14 cellular contexts compared by ENCODE assay signal in genomic region chr12:113325938-113326337, GRCh38. TPM values are rescaled to one million over a fixed set of nuclear protein-coding genes. Genes with fewer than 3 reads are reported as not detected.
DNase-seq lines count a peak whose midpoint lies in the region; ATAC-seq, FAIRE-seq and TF ChIP-seq lines count a peak whose summit lies in the region.
"Had no signal": no experiment of that assay in that cellular context is flagged by ENCODE, and none has a peak within 500 bp of the region (broad histone marks: within the 10 kb centered on the region; RNA-seq: fewer than 3 reads in every experiment).

No MANE protein-coding gene starts in this region.

- H3K27me3 ChIP-seq in vagina, result no peaks in the 10 kb centered on the region
- H3K27me3 ChIP-seq: thyroid gland had no signal

- no peak for DNase-seq in Right ventricle myocardium inferior (ENCODE audit: missing footprints)
- DNase-seq in cardiac septum (ENCODE audit: low spot score), result no peak
- peak; percentile 51 for DNase-seq in left lobe of liver (ENCODE audit: low spot score)
- DNase-seq in vagina (ENCODE audit: extremely low spot score in 2 of 2), result no peak
- no peak for DNase-seq in cortex of kidney (lab: John Stamatoyannopoulos, UW)
- no peak for DNase-seq in activated CD4-positive, alpha-beta T cell treated with anti-CD3 and anti-CD28 coated beads for 4 hours
- DNase-seq: activated naive CD4-positive, alpha-beta T cell treated with anti-CD3 and anti-CD28 coated beads for 36 hours; RPMI8226; thyroid gland had no signal

- peak overlapping the region; percentile 51 for H3K27ac ChIP-seq in vagina
- H3K27ac ChIP-seq: thyroid gland had no signal

- intact Hi-C loops in Right ventricle myocardium inferior (cut with DNase I) (no loop called here), cardiac septum (cut with DNase I) (no loop called here), vagina (cut with DNase I) (no loop called here)

- no peaks in the 10 kb centered on the region for H3K9me3 ChIP-seq in vagina
- H3K9me3 ChIP-seq: thyroid gland had no signal

- peaks cover 0 to 20% of the 10 kb centered on the region in 2 donors for H3K36me3 ChIP-seq in vagina

- peak; percentile 29 for FAIRE-seq in endometrium (lab: Jason Lieb, UNC)
- FAIRE-seq: A204.1, GM12878, H54 had no signal

- no peak for TF ChIP-seq POLR2A in vagina (IDR thresholded peaks at IDR 0.05)

- ATAC-seq in Right ventricle myocardium inferior, result peak; percentile 80
- ATAC-seq in left lobe of liver, result peak; percentile 52
- no peak for ATAC-seq in GM21825 (IDR thresholded peaks at IDR 0.05; ENCODE audit: unreplicated experiment)

- TF ChIP-seq CTCF in vagina (IDR thresholded peaks at IDR 0.05), result no peak

- H3K4me3 ChIP-seq in vagina, result no peak overlapping the region
- H3K4me3 ChIP-seq: GM12878, thyroid gland had no signal

- peaks cover 25% of the 10 kb centered on the region for H3K4me1 ChIP-seq in vagina
- H3K4me1 ChIP-seq: thyroid gland had no signal

RNA-seq across cellular contexts. Expression of gene SLC8B1, which starts 9.0 kb away (rescaled TPM):
- 13.3 TPM for total RNA-seq in Right ventricle myocardium inferior
- total RNA-seq in cardiac septum, result 11.0 TPM
- 23.2 TPM for total RNA-seq in left lobe of liver
- 42.2 TPM for total RNA-seq in vagina

RNA-seq across cellular contexts. Expression of gene PLBD2, which starts 32.4 kb away (rescaled TPM):
- total RNA-seq in Right ventricle myocardium inferior, result 40.3 TPM
- 30.8 TPM for total RNA-seq in cardiac septum
- total RNA-seq in left lobe of liver, result 23.3 TPM
- total RNA-seq in vagina, result 38.1 TPM
